Comparison of ENCODE assay signal across 1 cellular context in genomic region chr15:75625542-75626347, GRCh38.
TF ChIP-seq lines count a peak whose summit lies in the region.

TSS of gene SNUPN (minus strand) at chr15:75625725. CDS start at chr15:75621051, 4,674 bp downstream.

TF ChIP-seq in HepG2, 621 proteins besides CTCF, POLR2A, EP300 and RAD21 (continued from another document and continues in another):
- TF ChIP-seq ZNF441 (CRISPR knock-in tag; IDR thresholded peaks at IDR 0.05; ENCODE audit: borderline replicate concordance) (no peak; the same call in 1 of the 2 replicates), ZNF414 (CRISPR knock-in tag; IDR thresholded peaks at IDR 0.05) (no peak), ZEB1 (IDR thresholded peaks at IDR 0.05; ENCODE audit: insufficient replicate concordance, low read depth) (no peak), MXD4 (CRISPR knock-in tag; IDR thresholded peaks at IDR 0.05) (peak; percentile 78), TEAD3 (CRISPR knock-in tag; optimal IDR thresholded peaks at IDR 0.05; ENCODE audit: borderline replicate concordance) (peak; percentile 58), PBX2 (CRISPR knock-in tag; IDR thresholded peaks at IDR 0.05) (no peak), KLF9 (CRISPR knock-in tag; IDR thresholded peaks at IDR 0.05; ENCODE audit: low read depth) (0 out of 2 replicates have a peak, but pooled peaks have one; percentile 48), HDAC2 (CRISPR knock-in tag; IDR thresholded peaks at IDR 0.05) (peak; percentile 45), ZMAT5 (CRISPR knock-in tag; IDR thresholded peaks at IDR 0.05; ENCODE audit: borderline replicate concordance, low read depth) (no peak), SMARCE1 (IDR thresholded peaks at IDR 0.05; ENCODE audit: borderline replicate concordance) (no peak), SALL2 (CRISPR knock-in tag; IDR thresholded peaks at IDR 0.05) (peak; percentile 51; the same call in 1 of the 2 replicates), CREB3 (CRISPR knock-in tag; IDR thresholded peaks at IDR 0.05) (no peak), ZNF20 (CRISPR knock-in tag; IDR thresholded peaks at IDR 0.05) (no peak), CAMTA2 (CRISPR knock-in tag; IDR thresholded peaks at IDR 0.05; ENCODE audit: borderline replicate concordance) (peak; percentile 71; the same call in 1 of the 2 replicates), ZNF446 (CRISPR knock-in tag; IDR thresholded peaks at IDR 0.05) (no peak), MED1 (CRISPR knock-in tag; IDR thresholded peaks at IDR 0.05) (peak; percentile 73), ZBTB3 (CRISPR knock-in tag; IDR thresholded peaks at IDR 0.05; ENCODE audit: borderline replicate concordance, low read depth) (peak; percentile 56; the same call in 1 of the 2 replicates), CENPT (CRISPR knock-in tag; IDR thresholded peaks at IDR 0.05; ENCODE audit: low read depth) (no peak), ZNF687 (CRISPR knock-in tag; IDR thresholded peaks at IDR 0.05) (peak; percentile 87), MTERF4 (CRISPR knock-in tag; IDR thresholded peaks at IDR 0.05) (peak; percentile 74), TBL1XR1 (IDR thresholded peaks at IDR 0.05; ENCODE audit: borderline replicate concordance, low read length, partially characterized antibody) (no peak), PHF20 (CRISPR knock-in tag; IDR thresholded peaks at IDR 0.05) (peak; percentile 81), TEF (CRISPR knock-in tag; IDR thresholded peaks at IDR 0.05) (no peak), ZFP62 (CRISPR knock-in tag; IDR thresholded peaks at IDR 0.05) (no peak), IRF2 (CRISPR knock-in tag; IDR thresholded peaks at IDR 0.05) (0 out of 2 replicates have a peak, but pooled peaks have one; percentile 16), ZKSCAN8 (CRISPR knock-in tag; IDR thresholded peaks at IDR 0.05; ENCODE audit: borderline replicate concordance) (0 out of 2 replicates have a peak, but pooled peaks have one; percentile 22), CHD2 (IDR thresholded peaks at IDR 0.05; ENCODE audit: low read depth, low read length) (no peak), MLXIP (CRISPR knock-in tag; IDR thresholded peaks at IDR 0.05; ENCODE audit: borderline replicate concordance) (no peak), HMG20A (CRISPR knock-in tag; IDR thresholded peaks at IDR 0.05; ENCODE audit: borderline replicate concordance) (no peak), SYNCRIP (IDR thresholded peaks at IDR 0.05; ENCODE audit: insufficient read depth, low read depth, low read length) (no peak), ZHX2 (IDR thresholded peaks at IDR 0.05; ENCODE audit: low read depth) (peak; percentile 38; the same call in 1 of the 2 replicates), ZHX2 (CRISPR knock-in tag; IDR thresholded peaks at IDR 0.05; ENCODE audit: borderline replicate concordance) (no peak), SALL1 (CRISPR knock-in tag; IDR thresholded peaks at IDR 0.05) (peak; percentile 73), ZBTB49 (CRISPR knock-in tag; IDR thresholded peaks at IDR 0.05; ENCODE audit: borderline replicate concordance) (no peak), NR2C2 (CRISPR knock-in tag; IDR thresholded peaks at IDR 0.05; ENCODE audit: borderline replicate concordance) (peak; percentile 38; the same call in 1 of the 2 replicates), ZKSCAN5 (CRISPR knock-in tag; IDR thresholded peaks at IDR 0.05) (no peak), TGIF2 (CRISPR knock-in tag; IDR thresholded peaks at IDR 0.05) (no peak)
